ENCODE assay signal across 1 cellular context in genomic region chr6:32129297-32130088, GRCh38.
TF ChIP-seq lines count a peak whose summit lies in the region.

No MANE protein-coding gene starts in this region.

TF ChIP-seq in K562, 482 proteins besides CTCF, POLR2A, EP300 and RAD21 (continued from another document):
- peak; percentile 32 for TF ChIP-seq PRDM10 (IDR thresholded peaks at IDR 0.05; ENCODE audit: partially characterized antibody)
- TF ChIP-seq SIRT6 (IDR thresholded peaks at IDR 0.05; ENCODE audit: low read depth, low read length): no peak
- no peak for TF ChIP-seq OTX1 (CRISPR knock-in tag; IDR thresholded peaks at IDR 0.05)
- TF ChIP-seq TBP (optimal IDR thresholded peaks at IDR 0.05; ENCODE audit: low read depth, low read length): peak; percentile 16
- TF ChIP-seq ARID3B (CRISPR knock-in tag; IDR thresholded peaks at IDR 0.05; ENCODE audit: borderline replicate concordance): no peak
- TF ChIP-seq, protein P1, sequence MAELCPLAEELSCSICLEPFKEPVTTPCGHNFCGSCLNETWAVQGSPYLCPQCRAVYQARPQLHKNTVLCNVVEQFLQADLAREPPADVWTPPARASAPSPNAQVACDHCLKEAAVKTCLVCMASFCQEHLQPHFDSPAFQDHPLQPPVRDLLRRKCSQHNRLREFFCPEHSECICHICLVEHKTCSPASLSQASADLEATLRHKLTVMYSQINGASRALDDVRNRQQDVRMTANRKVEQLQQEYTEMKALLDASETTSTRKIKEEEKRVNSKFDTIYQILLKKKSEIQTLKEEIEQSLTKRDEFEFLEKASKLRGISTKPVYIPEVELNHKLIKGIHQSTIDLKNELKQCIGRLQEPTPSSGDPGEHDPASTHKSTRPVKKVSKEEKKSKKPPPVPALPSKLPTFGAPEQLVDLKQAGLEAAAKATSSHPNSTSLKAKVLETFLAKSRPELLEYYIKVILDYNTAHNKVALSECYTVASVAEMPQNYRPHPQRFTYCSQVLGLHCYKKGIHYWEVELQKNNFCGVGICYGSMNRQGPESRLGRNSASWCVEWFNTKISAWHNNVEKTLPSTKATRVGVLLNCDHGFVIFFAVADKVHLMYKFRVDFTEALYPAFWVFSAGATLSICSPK (IDR thresholded peaks at IDR 0.05; ENCODE audit: borderline replicate concordance): no peak
- TF ChIP-seq KLF6 (CRISPR knock-in tag; IDR thresholded peaks at IDR 0.05; ENCODE audit: borderline replicate concordance): no peak
- peak; percentile 63 for TF ChIP-seq EGR1 (conservative IDR thresholded peaks at IDR 0.05)
- TF ChIP-seq ETV6 (IDR thresholded peaks at IDR 0.05; ENCODE audit: borderline replicate concordance in 1 of 2, low read depth in 2 of 2, low read length in 1 of 2): 0 out of 4 replicates have a peak, but pooled peaks of 1 of the 2 experiments have one; percentile 38
- no peak for TF ChIP-seq ETV6 (CRISPR knock-in tag; IDR thresholded peaks at IDR 0.05; ENCODE audit: borderline replicate concordance)
- TF ChIP-seq ZNF239 (CRISPR knock-in tag; IDR thresholded peaks at IDR 0.05): no peak
- TF ChIP-seq PYGO2 (tag; IDR thresholded peaks at IDR 0.05): no peak
- TF ChIP-seq XRCC5 (IDR thresholded peaks at IDR 0.05; ENCODE audit: low read depth, low read length): no peak
TF ChIP-seq in K562: peak in this region for 39.
